Comparison of ENCODE assay signal across 1 cellular context in genomic region chr15:34665498-34666116, GRCh38.
A peak's percentile ranks its signal among the peaks of the same experiment; 100 is the strongest.
TF ChIP-seq lines count a peak whose summit lies in the region.

No MANE protein-coding gene starts in this region.

TF ChIP-seq in K562, 482 proteins besides CTCF, POLR2A, EP300 and RAD21 (continued from another document):
- 0 out of 2 replicates have a peak, but pooled peaks have one; percentile 10 for TF ChIP-seq ZBTB40 (IDR thresholded peaks at IDR 0.05)
- TF ChIP-seq ZBTB40 (CRISPR knock-in tag; IDR thresholded peaks at IDR 0.05), result no peak
- no peak for TF ChIP-seq ZNF239 (CRISPR knock-in tag; IDR thresholded peaks at IDR 0.05)
- 0 out of 2 replicates have a peak, but pooled peaks have one; percentile 17 for TF ChIP-seq BACH1 (tag; IDR thresholded peaks at IDR 0.05)
- peak; percentile 12 for TF ChIP-seq MEIS2 (IDR thresholded peaks at IDR 0.05; ENCODE audit: partially characterized antibody)
- TF ChIP-seq MYC (IDR thresholded peaks at IDR 0.05; ENCODE audit: low read depth, low read length), result peak; percentile 75
- no peak for TF ChIP-seq MYC (CRISPR knock-in tag; IDR thresholded peaks at IDR 0.05; ENCODE audit: borderline replicate concordance, low read depth)
TF ChIP-seq in K562: peak in this region for 6.
